ENCODE assay signal across 1 cellular context in the genomic region with DNA sequence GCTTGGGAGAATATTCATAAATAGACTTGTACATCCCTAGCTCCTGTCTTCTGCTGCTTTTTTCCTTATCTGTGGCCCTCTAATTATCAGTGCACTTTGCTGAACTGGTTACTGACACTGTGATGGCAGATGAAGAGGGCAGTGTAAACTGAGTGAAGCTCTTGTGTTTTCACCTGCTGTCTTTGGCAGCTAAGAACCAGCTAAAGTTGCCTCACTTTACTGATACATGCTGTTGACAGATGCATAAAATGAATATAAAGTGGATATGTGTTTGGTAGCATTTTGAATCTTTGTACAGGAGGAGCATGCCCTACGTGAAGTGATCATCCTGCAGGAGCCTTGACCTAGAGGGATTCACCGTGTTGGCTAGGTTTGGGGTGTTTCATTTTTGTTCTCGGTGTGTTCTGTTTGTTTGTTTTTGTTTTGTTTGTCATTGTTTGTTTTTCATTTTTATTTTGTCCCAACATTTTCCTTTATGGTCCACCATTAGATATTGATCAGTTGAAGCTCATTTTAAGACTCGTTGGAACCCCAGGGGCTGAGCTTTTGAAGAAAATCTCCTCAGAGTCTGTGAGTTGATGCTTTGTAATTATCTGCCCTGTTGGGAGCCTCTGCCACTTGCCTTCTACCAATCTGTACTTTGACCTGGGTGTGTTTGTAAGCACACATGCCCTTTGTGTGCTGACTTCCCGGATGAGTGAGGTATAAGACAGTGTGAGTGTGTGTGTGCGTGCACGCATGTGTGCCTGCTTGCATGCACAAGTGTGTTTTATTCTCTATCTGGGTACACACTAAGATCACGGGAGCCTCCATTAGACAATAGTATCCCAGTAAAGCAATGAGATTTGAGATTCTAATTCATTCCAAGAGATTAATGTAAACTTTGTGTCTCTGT.
TF ChIP-seq lines count a peak whose summit lies in the region.

No MANE protein-coding gene starts in this region.

TF ChIP-seq in HepG2, 621 proteins besides CTCF, POLR2A, EP300 and RAD21 (continued from another document and continues in another):
- TF ChIP-seq HIC2 (CRISPR knock-in tag; IDR thresholded peaks at IDR 0.05; ENCODE audit: low read depth) (peak; percentile 80), FIP1L1 (IDR thresholded peaks at IDR 0.05; ENCODE audit: borderline replicate concordance, insufficient read depth, low read depth, low read length) (no peak), ZNF326 (CRISPR knock-in tag; IDR thresholded peaks at IDR 0.05; ENCODE audit: borderline replicate concordance) (no peak), ZNF124 (CRISPR knock-in tag; IDR thresholded peaks at IDR 0.05) (peak; percentile 82), ZNF232 (CRISPR knock-in tag; IDR thresholded peaks at IDR 0.05; ENCODE audit: borderline replicate concordance) (peak; percentile 72; the same call in 1 of the 2 replicates), ZNF704 (CRISPR knock-in tag; IDR thresholded peaks at IDR 0.05; ENCODE audit: borderline replicate concordance) (no peak; the same call in 1 of the 2 replicates), GPN1 (CRISPR knock-in tag; IDR thresholded peaks at IDR 0.05; ENCODE audit: borderline replicate concordance) (no peak), DNMT1 (CRISPR knock-in tag; IDR thresholded peaks at IDR 0.05) (no peak), PBX3 (CRISPR knock-in tag; IDR thresholded peaks at IDR 0.05; ENCODE audit: borderline replicate concordance) (no peak), CREM (IDR thresholded peaks at IDR 0.05) (peak; percentile 85), CREM (CRISPR knock-in tag; IDR thresholded peaks at IDR 0.05) (no peak), ZNF720 (CRISPR knock-in tag; IDR thresholded peaks at IDR 0.05) (no peak), ETV5 (CRISPR knock-in tag; IDR thresholded peaks at IDR 0.05; ENCODE audit: borderline replicate concordance) (peak; percentile 95), ZNF607 (CRISPR knock-in tag; IDR thresholded peaks at IDR 0.05; ENCODE audit: borderline replicate concordance) (peak; percentile 46; the same call in 1 of the 2 replicates), ZNF576 (CRISPR knock-in tag; IDR thresholded peaks at IDR 0.05) (no peak), TBX2 (CRISPR knock-in tag; IDR thresholded peaks at IDR 0.05; ENCODE audit: borderline replicate concordance) (peak; percentile 94), YEATS4 (CRISPR knock-in tag; IDR thresholded peaks at IDR 0.05; ENCODE audit: borderline replicate concordance) (peak; percentile 67), ZFP1 (CRISPR knock-in tag; IDR thresholded peaks at IDR 0.05) (peak; percentile 58; the same call in 1 of the 2 replicates)
- TF ChIP-seq, protein P1, sequence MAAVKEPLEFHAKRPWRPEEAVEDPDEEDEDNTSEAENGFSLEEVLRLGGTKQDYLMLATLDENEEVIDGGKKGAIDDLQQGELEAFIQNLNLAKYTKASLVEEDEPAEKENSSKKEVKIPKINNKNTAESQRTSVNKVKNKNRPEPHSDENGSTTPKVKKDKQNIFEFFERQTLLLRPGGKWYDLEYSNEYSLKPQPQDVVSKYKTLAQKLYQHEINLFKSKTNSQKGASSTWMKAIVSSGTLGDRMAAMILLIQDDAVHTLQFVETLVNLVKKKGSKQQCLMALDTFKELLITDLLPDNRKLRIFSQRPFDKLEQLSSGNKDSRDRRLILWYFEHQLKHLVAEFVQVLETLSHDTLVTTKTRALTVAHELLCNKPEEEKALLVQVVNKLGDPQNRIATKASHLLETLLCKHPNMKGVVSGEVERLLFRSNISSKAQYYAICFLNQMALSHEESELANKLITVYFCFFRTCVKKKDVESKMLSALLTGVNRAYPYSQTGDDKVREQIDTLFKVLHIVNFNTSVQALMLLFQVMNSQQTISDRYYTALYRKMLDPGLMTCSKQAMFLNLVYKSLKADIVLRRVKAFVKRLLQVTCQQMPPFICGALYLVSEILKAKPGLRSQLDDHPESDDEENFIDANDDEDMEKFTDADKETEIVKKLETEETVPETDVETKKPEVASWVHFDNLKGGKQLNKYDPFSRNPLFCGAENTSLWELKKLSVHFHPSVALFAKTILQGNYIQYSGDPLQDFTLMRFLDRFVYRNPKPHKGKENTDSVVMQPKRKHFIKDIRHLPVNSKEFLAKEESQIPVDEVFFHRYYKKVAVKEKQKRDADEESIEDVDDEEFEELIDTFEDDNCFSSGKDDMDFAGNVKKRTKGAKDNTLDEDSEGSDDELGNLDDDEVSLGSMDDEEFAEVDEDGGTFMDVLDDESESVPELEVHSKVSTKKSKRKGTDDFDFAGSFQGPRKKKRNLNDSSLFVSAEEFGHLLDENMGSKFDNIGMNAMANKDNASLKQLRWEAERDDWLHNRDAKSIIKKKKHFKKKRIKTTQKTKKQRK (IDR thresholded peaks at IDR 0.05; ENCODE audit: low read length): no peak
- TF ChIP-seq, protein P2, sequence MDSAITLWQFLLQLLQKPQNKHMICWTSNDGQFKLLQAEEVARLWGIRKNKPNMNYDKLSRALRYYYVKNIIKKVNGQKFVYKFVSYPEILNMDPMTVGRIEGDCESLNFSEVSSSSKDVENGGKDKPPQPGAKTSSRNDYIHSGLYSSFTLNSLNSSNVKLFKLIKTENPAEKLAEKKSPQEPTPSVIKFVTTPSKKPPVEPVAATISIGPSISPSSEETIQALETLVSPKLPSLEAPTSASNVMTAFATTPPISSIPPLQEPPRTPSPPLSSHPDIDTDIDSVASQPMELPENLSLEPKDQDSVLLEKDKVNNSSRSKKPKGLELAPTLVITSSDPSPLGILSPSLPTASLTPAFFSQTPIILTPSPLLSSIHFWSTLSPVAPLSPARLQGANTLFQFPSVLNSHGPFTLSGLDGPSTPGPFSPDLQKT (CRISPR knock-in tag; IDR thresholded peaks at IDR 0.05; ENCODE audit: borderline replicate concordance): no peak
- TF ChIP-seq, protein P3, sequence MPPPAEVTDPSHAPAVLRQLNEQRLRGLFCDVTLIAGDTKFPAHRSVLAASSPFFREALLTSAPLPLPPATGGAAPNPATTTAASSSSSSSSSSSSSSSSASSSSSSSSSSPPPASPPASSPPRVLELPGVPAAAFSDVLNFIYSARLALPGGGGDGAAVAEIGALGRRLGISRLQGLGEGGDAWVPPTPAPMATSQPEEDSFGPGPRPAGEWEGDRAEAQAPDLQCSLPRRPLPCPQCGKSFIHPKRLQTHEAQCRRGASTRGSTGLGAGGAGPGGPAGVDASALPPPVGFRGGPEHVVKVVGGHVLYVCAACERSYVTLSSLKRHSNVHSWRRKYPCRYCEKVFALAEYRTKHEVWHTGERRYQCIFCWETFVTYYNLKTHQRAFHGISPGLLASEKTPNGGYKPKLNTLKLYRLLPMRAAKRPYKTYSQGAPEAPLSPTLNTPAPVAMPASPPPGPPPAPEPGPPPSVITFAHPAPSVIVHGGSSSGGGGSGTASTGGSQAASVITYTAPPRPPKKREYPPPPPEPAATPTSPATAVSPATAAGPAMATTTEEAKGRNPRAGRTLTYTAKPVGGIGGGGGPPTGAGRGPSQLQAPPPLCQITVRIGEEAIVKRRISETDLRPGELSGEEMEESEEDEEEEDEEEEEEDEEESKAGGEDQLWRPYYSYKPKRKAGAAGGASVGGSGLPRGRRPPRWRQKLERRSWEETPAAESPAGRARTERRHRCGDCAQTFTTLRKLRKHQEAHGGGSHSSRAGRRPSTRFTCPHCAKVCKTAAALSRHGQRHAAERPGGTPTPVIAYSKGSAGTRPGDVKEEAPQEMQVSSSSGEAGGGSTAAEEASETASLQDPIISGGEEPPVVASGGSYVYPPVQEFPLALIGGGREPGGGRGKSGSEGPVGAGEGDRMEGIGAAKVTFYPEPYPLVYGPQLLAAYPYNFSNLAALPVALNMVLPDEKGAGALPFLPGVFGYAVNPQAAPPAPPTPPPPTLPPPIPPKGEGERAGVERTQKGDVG (CRISPR knock-in tag; IDR thresholded peaks at IDR 0.05; ENCODE audit: borderline replicate concordance): peak; percentile 77; the same call in 1 of the 2 replicates
- TF ChIP-seq, protein P4, sequence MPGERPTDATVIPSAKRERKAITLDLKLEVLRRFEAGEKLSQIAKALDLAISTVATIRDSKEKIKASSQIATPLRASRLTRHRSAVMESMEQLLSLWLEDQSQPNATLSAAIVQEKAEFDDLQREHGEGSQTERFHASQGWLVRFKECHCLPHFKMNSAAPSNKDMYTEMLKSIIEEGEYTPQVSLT (CRISPR knock-in tag; IDR thresholded peaks at IDR 0.05; ENCODE audit: borderline replicate concordance, low read depth): no peak
- TF ChIP-seq, protein P5, sequence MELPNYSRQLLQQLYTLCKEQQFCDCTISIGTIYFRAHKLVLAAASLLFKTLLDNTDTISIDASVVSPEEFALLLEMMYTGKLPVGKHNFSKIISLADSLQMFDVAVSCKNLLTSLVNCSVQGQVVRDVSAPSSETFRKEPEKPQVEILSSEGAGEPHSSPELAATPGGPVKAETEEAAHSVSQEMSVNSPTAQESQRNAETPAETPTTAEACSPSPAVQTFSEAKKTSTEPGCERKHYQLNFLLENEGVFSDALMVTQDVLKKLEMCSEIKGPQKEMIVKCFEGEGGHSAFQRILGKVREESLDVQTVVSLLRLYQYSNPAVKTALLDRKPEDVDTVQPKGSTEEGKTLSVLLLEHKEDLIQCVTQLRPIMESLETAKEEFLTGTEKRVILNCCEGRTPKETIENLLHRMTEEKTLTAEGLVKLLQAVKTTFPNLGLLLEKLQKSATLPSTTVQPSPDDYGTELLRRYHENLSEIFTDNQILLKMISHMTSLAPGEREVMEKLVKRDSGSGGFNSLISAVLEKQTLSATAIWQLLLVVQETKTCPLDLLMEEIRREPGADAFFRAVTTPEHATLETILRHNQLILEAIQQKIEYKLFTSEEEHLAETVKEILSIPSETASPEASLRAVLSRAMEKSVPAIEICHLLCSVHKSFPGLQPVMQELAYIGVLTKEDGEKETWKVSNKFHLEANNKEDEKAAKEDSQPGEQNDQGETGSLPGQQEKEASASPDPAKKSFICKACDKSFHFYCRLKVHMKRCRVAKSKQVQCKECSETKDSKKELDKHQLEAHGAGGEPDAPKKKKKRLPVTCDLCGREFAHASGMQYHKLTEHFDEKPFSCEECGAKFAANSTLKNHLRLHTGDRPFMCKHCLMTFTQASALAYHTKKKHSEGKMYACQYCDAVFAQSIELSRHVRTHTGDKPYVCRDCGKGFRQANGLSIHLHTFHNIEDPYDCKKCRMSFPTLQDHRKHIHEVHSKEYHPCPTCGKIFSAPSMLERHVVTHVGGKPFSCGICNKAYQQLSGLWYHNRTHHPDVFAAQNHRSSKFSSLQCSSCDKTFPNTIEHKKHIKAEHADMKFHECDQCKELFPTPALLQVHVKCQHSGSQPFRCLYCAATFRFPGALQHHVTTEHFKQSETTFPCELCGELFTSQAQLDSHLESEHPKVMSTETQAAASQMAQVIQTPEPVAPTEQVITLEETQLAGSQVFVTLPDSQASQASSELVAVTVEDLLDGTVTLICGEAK (IDR thresholded peaks at IDR 0.05): no peak
- TF ChIP-seq, protein P5 (CRISPR knock-in tag; IDR thresholded peaks at IDR 0.05): no peak; the same call in 1 of the 2 replicates
